In the genomic region with DNA sequence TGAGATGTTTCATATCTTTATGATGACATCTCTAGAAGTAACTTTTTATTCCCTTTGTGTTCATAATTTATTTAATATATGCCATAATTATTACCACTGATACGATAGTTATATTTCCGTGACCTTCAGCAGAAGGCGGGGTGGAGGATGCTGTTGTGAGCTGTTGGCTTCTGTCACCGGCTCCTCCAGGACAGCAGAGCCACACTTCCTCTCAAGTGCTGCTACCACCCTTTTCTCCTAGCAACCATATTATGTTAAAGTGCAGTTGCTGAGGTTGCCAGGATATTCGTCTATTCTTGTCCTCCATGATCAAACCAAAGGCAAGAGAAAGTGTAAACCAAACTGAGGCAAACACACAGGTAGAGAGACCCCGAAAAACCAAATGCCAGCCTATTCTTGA, we compare ENCODE assay signal across 29 cellular contexts. TPM values are rescaled to one million over a fixed set of nuclear protein-coding genes. Genes with fewer than 3 reads are reported as not detected.
DNase-seq lines count a peak whose midpoint lies in the region; ATAC-seq, FAIRE-seq and TF ChIP-seq lines count a peak whose summit lies in the region.
"Had no signal": no experiment of that assay in that cellular context is flagged by ENCODE, and none has a peak within 500 bp of the region (broad histone marks: within the 10 kb centered on the region; RNA-seq: fewer than 3 reads in every experiment).

No MANE protein-coding gene starts in this region.

- H3K27me3 ChIP-seq in heart left ventricle: no peaks in the 10 kb centered on the region
- H3K27me3 ChIP-seq in pancreas: no peaks in the 10 kb centered on the region
- H3K27me3 ChIP-seq: gastrocnemius medialis, ovary, transverse colon had no signal

- peak; percentile 60 to 97 (median 92) for ATAC-seq in heart left ventricle
- ATAC-seq in pancreas: peak in 3 of 4 donors; percentile 17 to 74 (median 66)
- no peak for ATAC-seq in GM19324 (IDR thresholded peaks at IDR 0.05; ENCODE audit: low FRiP score, unreplicated experiment)
- ATAC-seq: A549; activated CD8-positive, alpha-beta T cell treated with anti-CD3 and anti-CD28 coated beads, Interleukin-2, amount 10 ng/mL, durations not matched to agents 7 days and 5 days; gastrocnemius medialis had no signal

- peak; percentile 47 for DNase-seq in NCI-H510A treated with DMSO at 0.1 percent for 48 hours (lab: John Stamatoyannopoulos, UW)
- DNase-seq in NCI-H510A (lab: John Stamatoyannopoulos, UW): no peak
- peak; percentile 64 for DNase-seq in NCI-H748 (lab: John Stamatoyannopoulos, UW; ENCODE audit: unreplicated experiment)
- DNase-seq in heart left ventricle: peak in 3 of 5 donors; percentile 11 to 52 (median 46)
- DNase-seq in pancreas: no peak
- DNase-seq in activated T-cell treated with anti-CD3 and anti-CD28 coated beads, Interleukin-2, amount 50 U/mL, for 1 hour: no peak
- DNase-seq in C1 segment of cervical spinal cord (lab: John Stamatoyannopoulos, UW): no peak
- DNase-seq: activated CD8-positive, alpha-beta T cell treated with anti-CD3 and anti-CD28 coated beads, Interleukin-2, amount 10 ng/mL, durations not matched to agents 7 days and 5 days; activated effector memory CD4-positive, alpha-beta T cell treated with Interleukin-2 at 50 U/mL for 16 hours; activated naive CD8-positive, alpha-beta T cell treated with anti-CD3 and anti-CD28 coated beads for 36 hours; activated T-cell treated with anti-CD3 and anti-CD28 coated beads for 4 hours; CD8-positive, alpha-beta memory T cell; dermis blood vessel endothelial cell; DMS 273 treated with DMSO at 0.1 percent for 48 hours; gastrocnemius medialis; NCI-H1048; NCI-H2171 treated with DMSO at 0.1 percent for 48 hours; NCI-H524 treated with DMSO at 0.1 percent for 48 hours; nephron progenitor cell; ovary; retina; transverse colon had no signal

- no peak for TF ChIP-seq POLR2A in heart left ventricle (IDR thresholded peaks at IDR 0.05)

- H3K4me1 ChIP-seq in heart left ventricle: peaks cover 0 to 19% (median 5%) of the 10 kb centered on the region in 12 donors
- peaks cover 9 to 25% (median 16%) of the 10 kb centered on the region in 3 donors for H3K4me1 ChIP-seq in pancreas
- H3K4me1 ChIP-seq: transverse colon had no signal

- TF ChIP-seq CTCF in heart left ventricle (IDR thresholded peaks at IDR 0.05): no peak
- TF ChIP-seq CTCF in pancreas (IDR thresholded peaks at IDR 0.05): no peak

- intact Hi-C loops in heart left ventricle (cut with DNase I): loop anchor here in 1 of 10 donors (10.0 kb wide), 1 partner anchor 68 kb away; no protein-coding TSS in a partner anchor
- intact Hi-C loops in pancreas (cut with DNase I): no loop called here

- no peak overlapping the region for H3K4me3 ChIP-seq in heart left ventricle
- no peak overlapping the region for H3K4me3 ChIP-seq in pancreas
- H3K4me3 ChIP-seq: A549, gastrocnemius medialis, ovary, smooth muscle cell, transverse colon had no signal

- H3K9me3 ChIP-seq in heart left ventricle: no peaks in the 10 kb centered on the region
- no peaks in the 10 kb centered on the region for H3K9me3 ChIP-seq in pancreas
- H3K9me3 ChIP-seq: A549, gastrocnemius medialis, ovary, transverse colon had no signal

- H3K36me3 ChIP-seq in heart left ventricle: no peaks in the 10 kb centered on the region
- no peaks in the 10 kb centered on the region for H3K36me3 ChIP-seq in pancreas
- H3K36me3 ChIP-seq: gastrocnemius medialis, ovary, transverse colon had no signal

- whole genome bisulfite sequencing in heart left ventricle, 4 donors: 28 to 47% (median 32%) methylated on average over 6 of the region's 6 CpGs
- WGBS in pancreas, 2 donors: 81 to 84% methylated on average over 6 of the region's 6 CpGs

- H3K27ac ChIP-seq in heart left ventricle (peak overlapping the region in 3 of 12 donors; percentile 2 to 27 (median 2)), pancreas (peak overlapping the region in 1 of 4 donors; percentile 65)
- H3K27ac ChIP-seq: A549, gastrocnemius medialis, ovary, transverse colon had no signal

- no peak for FAIRE-seq in pancreas (lab: Jason Lieb, UNC)
- FAIRE-seq: A549, endometrium, H1, TTC549 had no signal

RNA-seq across cellular contexts. Expression of a gene that starts 27.8 kb away (rescaled TPM):
- under 1 TPM in 8 of 9 donors, not detected in 1; 0.02 to 0.53 (median 0.19) TPM for total RNA-seq in heart left ventricle
- under 1 TPM; under 0.01 to 0.30 TPM for polyA plus RNA-seq in heart left ventricle
- total RNA-seq in pancreas: 1 to 10 TPM in 3 of 6 donors, under 1 TPM in 3; 0.39 to 3.7 (median 0.96) TPM
- 1 to 10 TPM; 1.0 to 3.5 TPM for polyA plus RNA-seq in pancreas
- total RNA-seq: activated CD8-positive, alpha-beta T cell treated with anti-CD3 and anti-CD28 coated beads, Interleukin-2, amount 10 ng/mL, durations not matched to agents 7 days and 5 days; activated naive CD8-positive, alpha-beta T cell treated with anti-CD3 and anti-CD28 coated beads for 36 hours; T-helper 1 cell treated with Interleukin-12 subunit alpha and Interleukin-12 subunit beta and Interleukin-4 antibody, amounts not matched to agents 30 ng/mL and 1 ng/mL, for 36 hours had no signal

Comparison
In these comparisons a context has a peak if more than half of its experiments do, and no peak if none do; other contexts are left out.
1. DNase-seq: peak in NCI-H510A treated with DMSO at 0.1 percent for 48 hours (single experiment), NCI-H748 (single experiment) and heart left ventricle (3 of 5); none in NCI-H510A (single experiment), pancreas (0 of 6), activated T-cell treated with anti-CD3 and anti-CD28 coated beads, Interleukin-2, amount 50 U/mL, for 1 hour (single experiment) and C1 segment of cervical spinal cord (0 of 14).